In genomic region chr17:28225872-28226271, GRCh38 we compare ENCODE assay signal across 27 cellular contexts.
"Had no signal": no experiment of that assay in that cellular context is flagged by ENCODE, and none has a peak within 500 bp of the region (broad histone marks: within the 10 kb centered on the region; RNA-seq: fewer than 3 reads in every experiment).

No MANE protein-coding gene starts in this region.

- H3K4me3 Mint-ChIP-seq: activated CD4-positive, alpha-beta memory T cell treated with anti-CD3 and anti-CD28 coated beads, Interleukin-2, amount 10 ng/mL, durations not matched to agents 7 days and 5 days; activated CD8-positive, alpha-beta memory T cell treated with anti-CD3 and anti-CD28 coated beads, Interleukin-2, amount 10 ng/mL, durations not matched to agents 7 days and 5 days; activated naive CD8-positive, alpha-beta T cell treated with anti-CD3 and anti-CD28 coated beads for 36 hours; activated T-helper 17 cell treated with anti-CD3 and anti-CD28 coated beads, Interleukin-2, amount 50 U/mL, for 72 hours; T-helper 2 cell treated with Interferon-gamma antibody and Interleukin-4, amounts not matched to agents 5 μg/mL and 100 μg/mL, for 36 hours had no signal

- DNase-seq: activated CD4-positive, alpha-beta memory T cell treated with anti-CD3 and anti-CD28 coated beads, Interleukin-2, amount 10 ng/mL, durations not matched to agents 7 days and 5 days; activated CD4-positive, alpha-beta T cell treated with anti-CD3 and anti-CD28 coated beads for 48 hours; activated CD8-positive, alpha-beta memory T cell treated with anti-CD3 and anti-CD28 coated beads, Interleukin-2, amount 10 ng/mL, durations not matched to agents 7 days and 5 days; activated naive CD4-positive, alpha-beta T cell; activated naive CD8-positive, alpha-beta T cell treated with anti-CD3 and anti-CD28 coated beads for 36 hours; central memory CD4-positive, alpha-beta T cell; kidney glomerular epithelial cell; mammary epithelial cell; retina; stimulated activated CD4-positive, alpha-beta T cell treated with anti-CD3 and anti-CD28 coated beads, Interleukin-12 subunit alpha, Interleukin-12 subunit beta, amount 100 ng/mL, for 4 hours; stimulated activated CD4-positive, alpha-beta T cell treated with anti-CD3 and anti-CD28 coated beads, Interleukin-1b, Interleukin-23, amount 100 ng/mL, for 48 hours; stimulated activated CD8-positive, alpha-beta memory T cell treated with anti-CD3 and anti-CD28 coated beads, Interleukin-4, amount 100 ng/mL, for 48 hours; stimulated activated naive CD4-positive, alpha-beta T cell had no signal

- H3K27ac ChIP-seq: gastroesophageal sphincter, heart left ventricle, left ventricle myocardium inferior, neutrophil, parathyroid adenoma, vagina had no signal

- H3K9me3 ChIP-seq: gastroesophageal sphincter, heart left ventricle, left ventricle myocardium inferior, neutrophil, thyroid gland, vagina had no signal

- H3K27ac Mint-ChIP-seq: activated CD4-positive, alpha-beta memory T cell treated with anti-CD3 and anti-CD28 coated beads, Interleukin-2, amount 10 ng/mL, durations not matched to agents 7 days and 5 days; activated CD8-positive, alpha-beta memory T cell treated with anti-CD3 and anti-CD28 coated beads, Interleukin-2, amount 10 ng/mL, durations not matched to agents 7 days and 5 days; activated naive CD8-positive, alpha-beta T cell treated with anti-CD3 and anti-CD28 coated beads for 36 hours; activated T-helper 17 cell treated with anti-CD3 and anti-CD28 coated beads, Interleukin-2, amount 50 U/mL, for 72 hours; brain; T-helper 2 cell treated with Interferon-gamma antibody and Interleukin-4, amounts not matched to agents 5 μg/mL and 100 μg/mL, for 36 hours; WTC11 had no signal

- FAIRE-seq: colon, TTC549 had no signal

- H3K79me2 ChIP-seq: parathyroid adenoma had no signal

- H3K4me3 ChIP-seq: gastroesophageal sphincter, heart left ventricle, left ventricle myocardium inferior, thyroid gland, vagina had no signal

- ATAC-seq: activated CD8-positive, alpha-beta memory T cell treated with anti-CD3 and anti-CD28 coated beads, Interleukin-2, amount 10 ng/mL, durations not matched to agents 7 days and 5 days; activated T-helper 17 cell treated with anti-CD3 and anti-CD28 coated beads, Interleukin-2, amount 50 U/mL, for 72 hours; esophagus mucosa; gastroesophageal sphincter; WTC11 had no signal

- H2AFZ ChIP-seq: parathyroid adenoma had no signal

- H3K9ac ChIP-seq: parathyroid adenoma had no signal

- H3K36me3 Mint-ChIP-seq: activated CD8-positive, alpha-beta memory T cell treated with anti-CD3 and anti-CD28 coated beads, Interleukin-2, amount 10 ng/mL, durations not matched to agents 7 days and 5 days; activated naive CD8-positive, alpha-beta T cell treated with anti-CD3 and anti-CD28 coated beads for 36 hours had no signal

- H3K36me3 ChIP-seq: gastroesophageal sphincter, heart left ventricle, left ventricle myocardium inferior, neutrophil, thyroid gland, vagina had no signal

- H3K9me3 Mint-ChIP-seq: activated CD4-positive, alpha-beta memory T cell treated with anti-CD3 and anti-CD28 coated beads, Interleukin-2, amount 10 ng/mL, durations not matched to agents 7 days and 5 days; activated naive CD8-positive, alpha-beta T cell treated with anti-CD3 and anti-CD28 coated beads for 36 hours; activated T-helper 17 cell treated with anti-CD3 and anti-CD28 coated beads, Interleukin-2, amount 50 U/mL, for 72 hours; T-helper 2 cell treated with Interferon-gamma antibody and Interleukin-4, amounts not matched to agents 5 μg/mL and 100 μg/mL, for 36 hours had no signal

- H3K27me3 ChIP-seq: thyroid gland, vagina had no signal
